In the genomic region with DNA sequence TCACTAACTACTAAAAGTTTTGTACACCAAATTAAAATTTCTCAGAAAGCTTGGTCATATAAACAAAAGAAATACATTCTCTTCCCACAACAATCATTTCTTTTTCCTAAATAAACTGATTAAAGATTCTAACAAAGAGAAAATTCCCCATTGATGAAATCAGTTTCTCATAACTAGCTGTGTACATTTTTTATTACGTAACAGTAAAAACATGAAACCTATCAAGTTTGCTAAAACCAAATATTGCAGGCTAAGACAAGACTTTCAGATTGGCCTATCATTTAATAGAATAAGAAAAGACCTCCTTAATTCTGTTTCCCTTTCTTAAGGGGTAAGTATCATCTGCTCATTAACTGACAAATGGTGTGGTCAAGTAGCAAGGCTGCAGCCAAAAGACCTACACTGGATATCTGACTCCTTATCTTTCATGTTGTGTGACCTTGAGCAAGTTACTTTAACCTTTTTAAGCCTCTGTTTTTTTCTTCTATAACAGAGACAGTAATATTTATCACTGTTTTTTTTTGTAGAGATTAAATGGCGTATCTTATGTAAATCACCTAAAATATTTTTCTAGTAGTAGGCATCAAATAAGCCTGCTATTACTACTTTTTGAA, we compare ENCODE assay signal across 15 cellular contexts. TPM values are rescaled to one million over a fixed set of nuclear protein-coding genes. Genes with fewer than 3 reads are reported as not detected.
DNase-seq lines count a peak whose midpoint lies in the region; ATAC-seq, FAIRE-seq and TF ChIP-seq lines count a peak whose summit lies in the region.
"Had no signal": no experiment of that assay in that cellular context is flagged by ENCODE, and none has a peak within 500 bp of the region (broad histone marks: within the 10 kb centered on the region; RNA-seq: fewer than 3 reads in every experiment).

No MANE protein-coding gene starts in this region.

- BruUV-seq in K562 (replicated peaks; lab: Mats Ljungman, UMichigan), result no TSS peak

- H3K27ac ChIP-seq in K562 (ENCODE audit: extremely low read depth, low read depth, low read length), result no peak overlapping the region

- no peak overlapping the region for H3K4me2 ChIP-seq in K562 (ENCODE audit: insufficient read depth, low read length)

- TF ChIP-seq CTCF in K562 (IDR thresholded peaks at IDR 0.05 in 2 of 3, conservative IDR thresholded peaks at IDR 0.05 in 1 of 3; ENCODE audit: insufficient read depth in 2 of 3, low read depth in 1 of 3, low read length in 3 of 3), result no peak

- CTCF ChIA-PET in K562 (lab: Yijun Ruan, JAX; ENCODE audit: low intra/inter-chr PET ratio), result no interaction called here

- H3K27me3 ChIP-seq in K562 (ENCODE audit: control insufficient read depth in 2 of 2, insufficient read depth in 2 of 2, low read length in 2 of 2), result no peaks in the 10 kb centered on the region

- H3K9me3 Mint-ChIP-seq in activated T-cell treated with anti-CD3 and anti-CD28 coated beads, Interleukin-2, amount 50 U/mL, for 72 hours, result no peaks in the 10 kb centered on the region

- H3K4me3 Mint-ChIP-seq in activated T-cell treated with anti-CD3 and anti-CD28 coated beads, Interleukin-2, amount 50 U/mL, for 72 hours, result peak overlapping the region in 1 of 2 donors; percentile 34
- no peak overlapping the region for H3K4me3 Mint-ChIP-seq in T-helper 17 cell

- H2AFZ ChIP-seq in K562 (ENCODE audit: low read depth, low read length), result no peak overlapping the region

- no peak for ATAC-seq in activated T-cell treated with anti-CD3 and anti-CD28 coated beads, Interleukin-2, amount 50 U/mL, for 72 hours (replicated peaks in 1 of 2)
- ATAC-seq in T-helper 17 cell, result no peak
- no peak for ATAC-seq in K562
- ATAC-seq in GM19351 (IDR thresholded peaks at IDR 0.05; ENCODE audit: unreplicated experiment), result no peak

- no peak for TF ChIP-seq EP300 in K562 (IDR thresholded peaks at IDR 0.05; ENCODE audit: low read length)

- no peaks in the 10 kb centered on the region for H3K9me1 ChIP-seq in K562 (ENCODE audit: control insufficient read depth, insufficient read depth, low read length)

- FAIRE-seq in G401.6 (lab: Jason Lieb, UNC) (peak; percentile 25), K562 (lab: Jason Lieb, UNC) (no peak)

- in situ Hi-C loops in K562 (cut with MboI) (no loop called here), ACHN (cut with HindIII; ENCODE audit: low pct_ligation_motif_present, low pct_unique_long_range_greater_than_20kb, low sequenced_read_pairs) (no loop called here)

- DNase-seq in activated T-cell treated with anti-CD3 and anti-CD28 coated beads, Interleukin-2, amount 50 U/mL, for 72 hours, result no peak
- no peak for DNase-seq in activated T-cell treated with anti-CD3 and anti-CD28 coated beads, Interleukin-2, amount 50 U/mL, for 1 hour
- DNase-seq in T-helper 17 cell (no peak), K562 (ENCODE audit: extremely low read depth in 1 of 4, low spot score in 3 of 4) (no peak), ACHN (no peak)
- DNase-seq: COR-L47, H7, Kasumi-1, NCI-H1105, NCI-H1694, NCI-H2107, NCI-H2227 treated with DMSO at 0.1 percent for 48 hours, NCI-H524 had no signal

- no peaks in the 10 kb centered on the region for H4K20me1 ChIP-seq in K562 (replicated peaks; ENCODE audit: control insufficient read depth, insufficient read depth, low read length)

- H3K36me3 ChIP-seq in K562 (ENCODE audit: control insufficient read depth, insufficient read depth, low read length), result peaks cover 98% of the 10 kb centered on the region

- 96% methylated on average over 2 of the region's 2 CpGs for WGBS in K562 (ENCODE audit: insufficient coverage, low coverage, missing lambda C conversion rate)

- TF ChIP-seq RAD21 in K562 (CRISPR knock-in tag; conservative IDR thresholded peaks at IDR 0.05 in 1 of 2, IDR thresholded peaks at IDR 0.05 in 1 of 2), result no peak

- H3K9ac ChIP-seq in K562 (ENCODE audit: insufficient read depth in 1 of 2, low read depth in 2 of 2, low read length in 2 of 2), result no peak overlapping the region

- no peaks in the 10 kb centered on the region for H3K27me3 Mint-ChIP-seq in activated T-cell treated with anti-CD3 and anti-CD28 coated beads, Interleukin-2, amount 50 U/mL, for 72 hours (ENCODE audit: low read depth)
- H3K27me3 Mint-ChIP-seq in T-helper 17 cell, result no peaks in the 10 kb centered on the region

- POLR2A ChIA-PET in K562 (lab: Yijun Ruan, JAX), result interaction anchor here (4.5 kb wide), 1 partner anchor 9 kb away, joined by 21 read pairs; no protein-coding TSS in a partner anchor

- no peaks in the 10 kb centered on the region for H3K79me2 ChIP-seq in K562 (ENCODE audit: control insufficient read depth, insufficient read depth, low read length)

- no peak overlapping the region for H3K4me3 ChIP-seq in K562

- peaks cover 73% of the 10 kb centered on the region for H3K4me1 Mint-ChIP-seq in activated T-cell treated with anti-CD3 and anti-CD28 coated beads, Interleukin-2, amount 50 U/mL, for 72 hours (ENCODE audit: low read depth)
- peaks cover 16% of the 10 kb centered on the region for H3K4me1 Mint-ChIP-seq in T-helper 17 cell

- no peak for TF ChIP-seq POLR2A in K562 (conservative IDR thresholded peaks at IDR 0.05)

- peaks cover 33 to 85% of the 10 kb centered on the region in 2 donors for H3K36me3 Mint-ChIP-seq in activated T-cell treated with anti-CD3 and anti-CD28 coated beads, Interleukin-2, amount 50 U/mL, for 72 hours (ENCODE audit: insufficient read depth in 2 of 2)
- peaks cover 18% of the 10 kb centered on the region for H3K36me3 Mint-ChIP-seq in T-helper 17 cell (ENCODE audit: low read depth)

- intact Hi-C loops in K562 (cut with micrococcal nuclease), result no loop called here

- H3K4me1 ChIP-seq in K562 (replicated peaks in 1 of 2; ENCODE audit: control insufficient read depth in 2 of 2, insufficient read depth in 2 of 2, low read length in 2 of 2), result no peaks in the 10 kb centered on the region

- H3K9me3 ChIP-seq in T-helper 17 cell (ENCODE audit: control insufficient read depth, low read length, poor library complexity, severe bottlenecking) (no peaks in the 10 kb centered on the region), K562 (replicated peaks; ENCODE audit: control insufficient read depth, insufficient read depth, low read depth, low read length) (no peaks in the 10 kb centered on the region)

- H3K27ac Mint-ChIP-seq in activated T-cell treated with anti-CD3 and anti-CD28 coated beads, Interleukin-2, amount 50 U/mL, for 72 hours, result peak overlapping the region; percentile 85
- H3K27ac Mint-ChIP-seq in T-helper 17 cell, result peak overlapping the region; percentile 47

TF ChIP-seq in K562, 482 proteins besides CTCF, POLR2A, EP300 and RAD21:
- TF ChIP-seq, protein P1, sequence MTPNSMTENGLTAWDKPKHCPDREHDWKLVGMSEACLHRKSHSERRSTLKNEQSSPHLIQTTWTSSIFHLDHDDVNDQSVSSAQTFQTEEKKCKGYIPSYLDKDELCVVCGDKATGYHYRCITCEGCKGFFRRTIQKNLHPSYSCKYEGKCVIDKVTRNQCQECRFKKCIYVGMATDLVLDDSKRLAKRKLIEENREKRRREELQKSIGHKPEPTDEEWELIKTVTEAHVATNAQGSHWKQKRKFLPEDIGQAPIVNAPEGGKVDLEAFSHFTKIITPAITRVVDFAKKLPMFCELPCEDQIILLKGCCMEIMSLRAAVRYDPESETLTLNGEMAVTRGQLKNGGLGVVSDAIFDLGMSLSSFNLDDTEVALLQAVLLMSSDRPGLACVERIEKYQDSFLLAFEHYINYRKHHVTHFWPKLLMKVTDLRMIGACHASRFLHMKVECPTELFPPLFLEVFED (CRISPR knock-in tag; conservative IDR thresholded peaks at IDR 0.05), result 0 out of 2 replicates have a peak, but pooled peaks have one; percentile 39
- TF ChIP-seq ESRRA (IDR thresholded peaks at IDR 0.05; ENCODE audit: borderline replicate concordance, low read depth), result peak; percentile 87
- TF ChIP-seq CEBPG (CRISPR knock-in tag; IDR thresholded peaks at IDR 0.05), result no peak
- TF ChIP-seq CEBPG (tag; conservative IDR thresholded peaks at IDR 0.05 in 1 of 2, IDR thresholded peaks at IDR 0.05 in 1 of 2), result peak; percentile 88 to 94
- TF ChIP-seq GTF2E2 (tag; IDR thresholded peaks at IDR 0.05), result 0 out of 2 replicates have a peak, but pooled peaks have one; percentile 56
- no peak for TF ChIP-seq RBM17 (IDR thresholded peaks at IDR 0.05; ENCODE audit: borderline replicate concordance, low read depth, low read length)
- peak; percentile 26; the same call in 1 of the 2 replicates for TF ChIP-seq ZZZ3 (IDR thresholded peaks at IDR 0.05)
- TF ChIP-seq U2AF2 (optimal IDR thresholded peaks at IDR 0.05; ENCODE audit: low read depth, low read length), result no peak
- TF ChIP-seq CEBPB (tag; IDR thresholded peaks at IDR 0.05), result peak; percentile 93

RNA-seq across cellular contexts. Expression of a gene that starts 22.4 kb away (rescaled TPM):
- 1,000 to 10,000 TPM in 1 of 2 donors, 100 to 1,000 TPM in 1; 819 to 1,006 TPM for total RNA-seq in activated T-cell treated with anti-CD3 and anti-CD28 coated beads, Interleukin-2, amount 50 U/mL, for 72 hours
- total RNA-seq in T-helper 17 cell (100 to 1,000 TPM; 278 to 292 TPM), K562 (2014; rRNA removed) (61.4 and 71.7 TPM in 2 replicates), K562 (2014; rRNA removed; fragmentation: Illumina TruSeq; extraction: Trizol) (160 and 179 TPM in 2 replicates), K562 (2015; rRNA removed; fragmentation: Illumina TruSeq; extraction: Trizol) (134 and 151 TPM in 2 replicates), K562 (2021) (134 and 150 TPM in 2 replicates)
- total RNA-seq in K562 (2011; cell fraction: chromatin; rRNA removed; ENCODE audit: low replicate concordance), result 53.3 and 184 TPM in 2 replicates
- total RNA-seq in K562 (2011; cell fraction: nucleolus; rRNA removed), result 23.0 and 32.8 TPM in 2 replicates
- 75.4 and 125 TPM in 2 replicates for total RNA-seq in K562 (2011; cell fraction: nucleoplasm; rRNA removed)
- polyA plus RNA-seq in K562 (2011; rRNA removed) (70.1 and 106 TPM in 2 replicates), K562 (2014; fragmentation: Illumina TruSeq; extraction: Trizol) (113 and 133 TPM in 2 replicates), K562 (2014; fragmentation: Nextera tagmentation; extraction: Ambion mirVana) (10 to 100 TPM; 41.1 to 56.6 TPM), K562 (2014; rRNA removed) (79.6 and 90.7 TPM in 2 replicates)
- polyA plus RNA-seq in K562 (2011; cell fraction: cytosol; rRNA removed), result 16.2 and 27.0 TPM in 2 replicates
- 20.3 and 26.6 TPM in 2 replicates for polyA plus RNA-seq in K562 (2011; cell fraction: nucleus; rRNA removed)
- 86.7 and 97.4 TPM in 2 replicates for polyA plus RNA-seq in K562 (2012)
- 158 and 163 TPM in 2 replicates for polyA minus RNA-seq in K562 (2011; rRNA and poly(A)+ RNA removed)
- 86.7 and 104 TPM in 2 replicates for polyA minus RNA-seq in K562 (2011; cell fraction: cytosol; rRNA and poly(A)+ RNA removed)
- 62.3 and 99.6 TPM in 2 replicates for polyA minus RNA-seq in K562 (2011; cell fraction: nucleus; rRNA and poly(A)+ RNA removed)
